ENCODE assay signal across 19 cellular contexts in genomic region chr2:168884990-168885389, GRCh38. TPM values are rescaled to one million over a fixed set of nuclear protein-coding genes. Genes with fewer than 3 reads are reported as not detected.
DNase-seq lines count a peak whose midpoint lies in the region; ATAC-seq lines count a peak whose summit lies in the region.
"Had no signal": no experiment of that assay in that cellular context is flagged by ENCODE, and none has a peak within 500 bp of the region (broad histone marks: within the 10 kb centered on the region; RNA-seq: fewer than 3 reads in every experiment).

No MANE protein-coding gene starts in this region.

- H4K20me1 ChIP-seq in GM23248 (ENCODE audit: insufficient read depth), result no peaks in the 10 kb centered on the region
- H4K20me1 ChIP-seq: BLaER1 treated with 17β-estradiol and CSF1 and Interleukin-3, amounts not matched to agents 10 nM and 100 nM had no signal

- H3K4me3 ChIP-seq in GM23248, result no peak overlapping the region
- H3K4me3 ChIP-seq: BLaER1 treated with 17β-estradiol and CSF1 and Interleukin-3, amounts not matched to agents 10 nM and 100 nM; SJSA1; tibial nerve had no signal

- WGBS in GM23248 (ENCODE audit: low coverage in 1 of 2, low lambda C conversion rate in 2 of 2, missing lambda C conversion rate in 2 of 2), 2 experiments, result 94 to 100% methylated on average over 1 of the region's 1 CpG

- H3K4me1 ChIP-seq in GM23248 (ENCODE audit: insufficient read depth), result no peaks in the 10 kb centered on the region
- H3K4me1 ChIP-seq: parathyroid adenoma had no signal

- no peak for ATAC-seq in T-helper 17 cell

- peak; percentile 13 for DNase-seq in Daoy (ENCODE audit: low read depth)
- DNase-seq in GM23248, result peak; percentile 59
- no peak for DNase-seq in T-helper 17 cell
- DNase-seq in iris pigment epithelial cell (ENCODE audit: low read depth), result peak; percentile 12
- no peak for DNase-seq in NCI-H2171 (lab: John Stamatoyannopoulos, UW)
- no peak for DNase-seq in NAMALWA (ENCODE audit: low spot score)
- no peak for DNase-seq in GF-D8 (lab: John Stamatoyannopoulos, UW)
- DNase-seq: activated CD4-positive, alpha-beta T cell treated with anti-CD3 and anti-CD28 coated beads, Interleukin-2, amount 10 ng/mL, durations not matched to agents 24 days and 14 days; central memory CD4-positive, alpha-beta T cell; effector memory CD4-positive, alpha-beta T cell; NCI-H1092 treated with DMSO at 0.1 percent for 48 hours; small intestine; T1000 had no signal

- H3F3A ChIP-seq in GM23248 (ENCODE audit: insufficient read depth), result no peaks in the 10 kb centered on the region

- H2AFZ ChIP-seq in GM23248, result no peak overlapping the region
- H2AFZ ChIP-seq: parathyroid adenoma had no signal

- H3K4me2 ChIP-seq in GM23248 (ENCODE audit: unreplicated experiment), result no peak overlapping the region
- H3K4me2 ChIP-seq: BLaER1 treated with 17β-estradiol and CSF1 and Interleukin-3, amounts not matched to agents 10 nM and 100 nM had no signal

- peaks cover 12% of the 10 kb centered on the region for H3K4me1 Mint-ChIP-seq in T-helper 17 cell

- H3K27ac ChIP-seq in GM23248, result no peak overlapping the region
- H3K27ac ChIP-seq: BLaER1 treated with 17β-estradiol and CSF1 and Interleukin-3, amounts not matched to agents 10 nM and 100 nM; parathyroid adenoma; SJSA1; tibial nerve had no signal

- no peak overlapping the region for H3K4me3 Mint-ChIP-seq in T-helper 17 cell
- H3K4me3 Mint-ChIP-seq: activated CD4-positive, alpha-beta T cell treated with anti-CD3 and anti-CD28 coated beads, Interleukin-2, amount 10 ng/mL, durations not matched to agents 24 days and 14 days had no signal

- H3K9ac ChIP-seq in GM23248, result no peak overlapping the region
- H3K9ac ChIP-seq: BLaER1 treated with 17β-estradiol and CSF1 and Interleukin-3, amounts not matched to agents 10 nM and 100 nM; parathyroid adenoma had no signal

- no peaks in the 10 kb centered on the region for H3K36me3 Mint-ChIP-seq in T-helper 17 cell (ENCODE audit: low read depth)

- H3K27me3 Mint-ChIP-seq in T-helper 17 cell, result no peaks in the 10 kb centered on the region
- H3K27me3 Mint-ChIP-seq: activated CD4-positive, alpha-beta T cell treated with anti-CD3 and anti-CD28 coated beads, Interleukin-2, amount 10 ng/mL, durations not matched to agents 24 days and 14 days had no signal

- no peaks in the 10 kb centered on the region for H3K36me3 ChIP-seq in GM23248 (ENCODE audit: low read depth)
- H3K36me3 ChIP-seq: tibial nerve had no signal

- peaks cover 10% of the 10 kb centered on the region; the same call in 1 of the 2 replicates for H3K79me2 ChIP-seq in GM23248 (ENCODE audit: insufficient read depth)
- H3K79me2 ChIP-seq: parathyroid adenoma had no signal

- H3K9me2 ChIP-seq in GM23248 (ENCODE audit: insufficient read depth), result no peaks in the 10 kb centered on the region

- in situ Hi-C loops in GM23248 (cut with MboI), result no loop called here

- H3K27ac Mint-ChIP-seq in T-helper 17 cell, result peak overlapping the region; percentile 56
- H3K27ac Mint-ChIP-seq: activated CD4-positive, alpha-beta T cell treated with anti-CD3 and anti-CD28 coated beads, Interleukin-2, amount 10 ng/mL, durations not matched to agents 24 days and 14 days had no signal

- H3K27me3 ChIP-seq in GM23248 (replicated peaks; ENCODE audit: insufficient read depth), result no peaks in the 10 kb centered on the region
- H3K27me3 ChIP-seq: BLaER1 treated with 17β-estradiol and CSF1 and Interleukin-3, amounts not matched to agents 10 nM and 100 nM; SJSA1; tibial nerve had no signal

- H3K9me3 ChIP-seq in GM23248 (ENCODE audit: low read depth), result no peaks in the 10 kb centered on the region
- H3K9me3 ChIP-seq in T-helper 17 cell (ENCODE audit: control insufficient read depth, low read length, poor library complexity, severe bottlenecking), result no peaks in the 10 kb centered on the region
- H3K9me3 ChIP-seq: SJSA1, tibial nerve had no signal

RNA-seq across cellular contexts. Expression of gene SPC25, which starts 5.2 kb away (rescaled TPM):
- total RNA-seq in Daoy (2014; rRNA removed; shearing (Covaris generic)), result 59.7 and 148 TPM in 2 replicates
- 3.4 and 3.7 TPM in 2 replicates for total RNA-seq in GM23248 (2014; rRNA removed; shearing (Covaris generic))
- 11.8 and 11.9 TPM in 2 replicates for polyA plus RNA-seq in GM23248 (2016; fragmentation: Nextera tagmentation; extraction: Ambion mirVana)
- total RNA-seq in T-helper 17 cell, result under 1 TPM in 1 of 2 donors, not detected in 1; 0.27 TPM
- total RNA-seq: tibial nerve had no signal

RNA-seq across cellular contexts. Expression of gene G6PC2, which starts 16.1 kb away (rescaled TPM):
- not detected in 2 replicates for total RNA-seq in Daoy (2014; rRNA removed; shearing (Covaris generic))
- total RNA-seq in GM23248 (2014; rRNA removed; shearing (Covaris generic)), result not detected in 2 replicates
- not detected in 2 replicates for polyA plus RNA-seq in GM23248 (2016; fragmentation: Nextera tagmentation; extraction: Ambion mirVana)
- not detected for total RNA-seq in T-helper 17 cell
- total RNA-seq: activated CD4-positive, alpha-beta T cell treated with anti-CD3 and anti-CD28 coated beads, Interleukin-2, amount 10 ng/mL, durations not matched to agents 24 days and 14 days; liver; myocyte; SJSA1; tibial nerve had no signal
- polyA plus RNA-seq: liver had no signal

Comparison
In these comparisons a context has a peak if more than half of its experiments do, and no peak if none do; other contexts are left out.
1. DNase-seq: peak in Daoy (single experiment), GM23248 (single experiment) and iris pigment epithelial cell (single experiment); none in T-helper 17 cell (0 of 3), NCI-H2171 (single experiment), NAMALWA (single experiment) and GF-D8 (single experiment).
2. RNA of gene SPC25, which starts 5.2 kb away (total RNA-seq): 59.7 to 148 TPM in Daoy; 3.4 to 3.7 TPM in GM23248 and 0.27 TPM in T-helper 17 cell; every median in the first group is over 10 times any median in the second.